ENCODE assay signal across 8 cellular contexts in the genomic region with DNA sequence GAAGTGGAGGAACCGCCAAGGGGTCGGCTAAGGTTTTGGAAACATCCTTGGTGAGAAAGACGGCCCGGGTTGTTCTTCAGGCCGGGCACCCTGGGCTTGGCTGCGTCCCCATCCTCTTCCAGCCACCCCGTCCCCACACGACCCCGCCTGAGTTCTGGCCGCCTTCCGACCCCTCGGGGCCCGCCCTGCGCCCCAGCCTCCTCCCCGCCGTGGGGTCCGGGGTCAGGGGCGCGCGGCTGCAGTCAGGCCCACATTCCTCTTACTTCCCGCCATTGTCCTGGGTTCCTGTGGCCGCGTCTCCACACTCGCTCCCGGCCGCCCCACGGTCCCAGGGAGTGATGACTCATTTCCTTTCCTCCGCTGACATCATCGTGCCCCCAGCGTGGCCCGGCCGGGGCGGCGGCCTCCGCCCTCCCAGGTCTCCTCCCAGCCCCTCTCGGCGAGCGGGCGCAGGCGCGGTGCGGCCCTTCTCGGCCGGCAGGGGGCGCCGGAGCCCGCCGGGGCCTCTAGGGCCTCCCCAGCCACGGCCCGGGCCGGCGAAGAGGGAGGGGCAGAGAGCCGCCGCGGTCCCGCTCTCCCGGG. TPM values are rescaled to one million over a fixed set of nuclear protein-coding genes. Genes with fewer than 3 reads are reported as not detected.
A peak's percentile ranks its signal among the peaks of the same experiment; 100 is the strongest.
DNase-seq lines count a peak whose midpoint lies in the region; ATAC-seq and TF ChIP-seq lines count a peak whose summit lies in the region.

No MANE protein-coding gene starts in this region.

- H3K27ac ChIP-seq in SU-DHL-6 (ENCODE audit: low read depth, low read length) = peak overlapping the region; percentile 36

- H3K9me3 Mint-ChIP-seq in activated naive CD8-positive, alpha-beta T cell treated with anti-CD3 and anti-CD28 coated beads, Interleukin-2, amount 50 U/mL, for 24 hours = no peaks in the 10 kb centered on the region
- no peaks in the 10 kb centered on the region for H3K9me3 Mint-ChIP-seq in type B pancreatic cell

- no peaks in the 10 kb centered on the region for H3K36me3 Mint-ChIP-seq in activated naive CD8-positive, alpha-beta T cell treated with anti-CD3 and anti-CD28 coated beads, Interleukin-2, amount 50 U/mL, for 24 hours (ENCODE audit: low read depth)
- H3K36me3 Mint-ChIP-seq in type B pancreatic cell = peaks cover 4% of the 10 kb centered on the region

- no peaks in the 10 kb centered on the region for H3K9me2 ChIP-seq in SU-DHL-6 (replicated peaks; ENCODE audit: insufficient read depth, low read length)

- TF ChIP-seq POLR2A in GM10847 (IDR thresholded peaks at IDR 0.05; ENCODE audit: extremely low read depth, insufficient read length) = peak; percentile 52

- peaks cover 33% of the 10 kb centered on the region for H3K4me1 Mint-ChIP-seq in activated naive CD8-positive, alpha-beta T cell treated with anti-CD3 and anti-CD28 coated beads, Interleukin-2, amount 50 U/mL, for 24 hours
- peaks cover 17% of the 10 kb centered on the region for H3K4me1 Mint-ChIP-seq in type B pancreatic cell (ENCODE audit: unreplicated experiment)

- H3K79me2 ChIP-seq in SU-DHL-6 (ENCODE audit: insufficient read depth, low read length) = peaks cover 5% of the 10 kb centered on the region; the same call in 1 of the 2 replicates

- ATAC-seq in HG02571 (IDR thresholded peaks at IDR 0.05; ENCODE audit: unreplicated experiment) = peak; percentile 80
- ATAC-seq in activated naive CD8-positive, alpha-beta T cell treated with anti-CD3 and anti-CD28 coated beads, Interleukin-2, amount 50 U/mL, for 24 hours = peak; percentile 96

- DNase-seq in NAMALWA (ENCODE audit: low spot score) (peak; percentile 92), cardiac septum (ENCODE audit: low spot score) (peak; percentile 97), posterior cingulate gyrus (peak; percentile 50 to 96 (median 75)), type B pancreatic cell (ENCODE audit: extremely low spot score, unreplicated experiment) (peak; percentile 91)
- DNase-seq in activated naive CD8-positive, alpha-beta T cell treated with anti-CD3 and anti-CD28 coated beads, Interleukin-2, amount 50 U/mL, for 24 hours = peak; percentile 90

- intact Hi-C loops in cardiac septum (cut with DNase I) (loop anchor here (1.0 to 10.0 kb wide), 6 partner anchors 20 to 301 kb away; no protein-coding TSS in a partner anchor), posterior cingulate gyrus (cut with DNase I) (loop anchor here (1.0 to 5.0 kb wide), 5 partner anchors 21 to 299 kb away; partner anchors contain the start of gene KSR1)

- peak overlapping the region; percentile 97 for H2AFZ ChIP-seq in SU-DHL-6 (ENCODE audit: low read depth, low read length, severe bottlenecking)

- peak overlapping the region; percentile 89 for H3K9ac ChIP-seq in SU-DHL-6 (ENCODE audit: low read length)

- H3F3A ChIP-seq in SU-DHL-6 (ENCODE audit: insufficient read depth) = peaks cover 27% of the 10 kb centered on the region

- H3K4me3 Mint-ChIP-seq in activated naive CD8-positive, alpha-beta T cell treated with anti-CD3 and anti-CD28 coated beads, Interleukin-2, amount 50 U/mL, for 24 hours = peak overlapping the region; percentile 81
- peak overlapping the region; percentile 83 for H3K4me3 Mint-ChIP-seq in type B pancreatic cell

- peaks cover 2% of the 10 kb centered on the region for H3K27me3 Mint-ChIP-seq in activated naive CD8-positive, alpha-beta T cell treated with anti-CD3 and anti-CD28 coated beads, Interleukin-2, amount 50 U/mL, for 24 hours
- H3K27me3 Mint-ChIP-seq in type B pancreatic cell = no peaks in the 10 kb centered on the region

- no peaks in the 10 kb centered on the region for H4K20me1 ChIP-seq in SU-DHL-6 (ENCODE audit: low read depth, low read length)

- H3K27ac Mint-ChIP-seq in activated naive CD8-positive, alpha-beta T cell treated with anti-CD3 and anti-CD28 coated beads, Interleukin-2, amount 50 U/mL, for 24 hours = peak overlapping the region; percentile 98
- H3K27ac Mint-ChIP-seq in type B pancreatic cell = peak overlapping the region; percentile 84

- TF ChIP-seq CTCF in SU-DHL-6 (IDR thresholded peaks at IDR 0.05; ENCODE audit: insufficient read depth, low read length, poor library complexity, severe bottlenecking) (peak; percentile 95), type B pancreatic cell (conservative IDR thresholded peaks at IDR 0.05) (peak; percentile 99)

- H3K9me3 ChIP-seq in SU-DHL-6 (ENCODE audit: insufficient read depth, low read length) = no peaks in the 10 kb centered on the region

- peak overlapping the region; percentile 89 for H3K4me3 ChIP-seq in SU-DHL-6 (ENCODE audit: insufficient read depth, low read length, poor library complexity, severe bottlenecking)

- no peaks in the 10 kb centered on the region for H3K36me3 ChIP-seq in SU-DHL-6 (ENCODE audit: low read length)

- H3K27me3 ChIP-seq in SU-DHL-6 (ENCODE audit: low read length) = no peaks in the 10 kb centered on the region

- H3K4me2 ChIP-seq in SU-DHL-6 (ENCODE audit: low read depth, low read length, poor library complexity, severe bottlenecking) = peak overlapping the region; percentile 67

RNA-seq across cellular contexts. Expression of gene WSB1, which starts 59.6 kb away (rescaled TPM):
- total RNA-seq in cardiac septum (94.1 TPM), type B pancreatic cell (ENCODE audit: low replicate concordance) (259 and 270 TPM in 2 replicates)

Comparison
In these comparisons a context has a peak if more than half of its experiments do, and no peak if none do; other contexts are left out.
1. Peak in every context shown above with its lines: DNase-seq, ATAC-seq, H3K4me3 ChIP-seq and H3K27ac ChIP-seq.